In genomic region chr12:72602616-72603015, GRCh38 we compare ENCODE assay signal across 23 cellular contexts.
"Had no signal": no experiment of that assay in that cellular context is flagged by ENCODE, and none has a peak within 500 bp of the region (broad histone marks: within the 10 kb centered on the region; RNA-seq: fewer than 3 reads in every experiment).

No MANE protein-coding gene starts in this region.

- DNase-seq: islet precursor cell; left ventricle myocardium inferior; mesendoderm; naive B cell; natural killer cell; nephron progenitor cell; occipital lobe; right lobe of liver; stimulated activated CD4-positive, alpha-beta T cell treated with anti-CD3 and anti-CD28 coated beads, Interleukin-2, amount 100 ng/mL, for 24 hours; stimulated activated CD4-positive, alpha-beta T cell treated with anti-CD3 and anti-CD28 coated beads, Interleukin-4, amount 100 ng/mL, for 24 hours; stimulated activated naive CD4-positive, alpha-beta T cell; tibial artery; trophoblast cell; upper lobe of right lung had no signal

- H3K4me3 ChIP-seq: hepatocyte, left ventricle myocardium inferior, lung, neural progenitor cell, right atrium auricular region, right lobe of liver, smooth muscle cell, suprapubic skin, thoracic aorta, tibial artery, upper lobe of right lung had no signal

- ATAC-seq: natural killer cell; right lobe of liver; stimulated activated effector memory CD8-positive, alpha-beta T cell treated with anti-CD3 and anti-CD28 coated beads, Interleukin-12 subunit alpha, Interleukin-12 subunit beta, amount 100 ng/mL, for 72 hours; upper lobe of right lung had no signal

- FAIRE-seq: urothelium cell line had no signal
